ENCODE assay signal across 8 cellular contexts in the genomic region with DNA sequence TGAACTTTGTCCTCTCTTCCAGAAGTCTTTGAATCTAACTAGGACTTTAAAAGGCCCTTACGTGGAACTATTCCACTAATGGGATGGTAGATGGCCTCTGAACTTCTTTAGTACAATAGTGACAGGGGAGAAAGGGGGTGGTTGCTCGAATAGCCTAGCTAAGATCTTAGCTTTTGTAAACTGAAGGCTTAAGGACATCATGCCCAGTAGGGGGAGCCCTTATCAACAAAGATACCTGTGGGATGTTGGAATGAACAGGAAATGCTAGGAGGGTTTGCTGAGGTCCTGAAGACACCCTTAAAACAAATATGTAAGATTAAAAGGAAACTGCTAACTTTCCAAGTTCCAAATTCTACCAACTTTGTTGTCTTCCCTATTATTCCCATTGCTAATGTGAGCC. TPM values are rescaled to one million over a fixed set of nuclear protein-coding genes. Genes with fewer than 3 reads are reported as not detected.
DNase-seq lines count a peak whose midpoint lies in the region; ATAC-seq and TF ChIP-seq lines count a peak whose summit lies in the region.

No MANE protein-coding gene starts in this region.

- DNase-seq in activated T-cell treated with anti-CD3 and anti-CD28 coated beads for 4 hours, result peak; percentile 21
- no peak for DNase-seq in activated T-cell treated with anti-CD3 and anti-CD28 coated beads, Interleukin-2, amount 50 U/mL, for 24 hours
- DNase-seq in NCI-H526 (lab: John Stamatoyannopoulos, UW), result peak; percentile 88 to 96
- no peak for DNase-seq in Right ventricle myocardium superior
- peak; percentile 40 for DNase-seq in progenitor cell of endocrine pancreas (ENCODE audit: low spot score, unreplicated experiment)
- no peak for DNase-seq in ovary

- peak; percentile 67 for ATAC-seq in HG03442 (IDR thresholded peaks at IDR 0.05; ENCODE audit: unreplicated experiment)
- ATAC-seq in activated T-helper 17 cell treated with anti-CD3 and anti-CD28 coated beads, Interleukin-2, amount 50 U/mL, for 72 hours (replicated peaks), result peak; percentile 46
- ATAC-seq in Right ventricle myocardium superior (ENCODE audit: poor library complexity), result peak; percentile 78

- no peak overlapping the region for H3K27ac ChIP-seq in ovary

- intact Hi-C loops in Right ventricle myocardium superior (cut with DNase I) (loop anchor here (5.0 to 10.0 kb wide), 2 partner anchors 170 to 207 kb away; partner anchors contain the start of gene SLC22A15), ovary (cut with DNase I) (no loop called here)

- WGBS in ovary, 3 donors, result 13 to 25% (median 16%) methylated on average over 2 of the region's 2 CpGs

- no peak for TF ChIP-seq POLR2A in ovary (IDR thresholded peaks at IDR 0.05)

- no peaks in the 10 kb centered on the region for H3K36me3 Mint-ChIP-seq in activated T-cell treated with anti-CD3 and anti-CD28 coated beads, Interleukin-2, amount 50 U/mL, for 24 hours (ENCODE audit: low read depth)
- no peaks in the 10 kb centered on the region for H3K36me3 Mint-ChIP-seq in activated T-helper 17 cell treated with anti-CD3 and anti-CD28 coated beads, Interleukin-2, amount 50 U/mL, for 72 hours (ENCODE audit: low read depth)
- no peaks in the 10 kb centered on the region for H3K36me3 Mint-ChIP-seq in progenitor cell of endocrine pancreas (ENCODE audit: insufficient read depth)

- H3K36me3 ChIP-seq in ovary, result no peaks in the 10 kb centered on the region

- no peak overlapping the region for H3K4me3 Mint-ChIP-seq in activated T-cell treated with anti-CD3 and anti-CD28 coated beads, Interleukin-2, amount 50 U/mL, for 24 hours
- H3K4me3 Mint-ChIP-seq in activated T-helper 17 cell treated with anti-CD3 and anti-CD28 coated beads, Interleukin-2, amount 50 U/mL, for 72 hours, result no peak overlapping the region
- no peak overlapping the region for H3K4me3 Mint-ChIP-seq in progenitor cell of endocrine pancreas (ENCODE audit: low read depth)

- H3K27me3 Mint-ChIP-seq in activated T-cell treated with anti-CD3 and anti-CD28 coated beads, Interleukin-2, amount 50 U/mL, for 24 hours, result peaks cover 12% of the 10 kb centered on the region
- H3K27me3 Mint-ChIP-seq in activated T-helper 17 cell treated with anti-CD3 and anti-CD28 coated beads, Interleukin-2, amount 50 U/mL, for 72 hours, result peaks cover 16% of the 10 kb centered on the region
- no peaks in the 10 kb centered on the region for H3K27me3 Mint-ChIP-seq in progenitor cell of endocrine pancreas

- H3K9me3 Mint-ChIP-seq in activated T-cell treated with anti-CD3 and anti-CD28 coated beads, Interleukin-2, amount 50 U/mL, for 24 hours, result no peaks in the 10 kb centered on the region
- H3K9me3 Mint-ChIP-seq in activated T-helper 17 cell treated with anti-CD3 and anti-CD28 coated beads, Interleukin-2, amount 50 U/mL, for 72 hours, result no peaks in the 10 kb centered on the region
- H3K9me3 Mint-ChIP-seq in progenitor cell of endocrine pancreas (ENCODE audit: low read depth), result no peaks in the 10 kb centered on the region

- H3K4me1 ChIP-seq in ovary (ENCODE audit: insufficient read depth), result no peaks in the 10 kb centered on the region

- H3K4me1 Mint-ChIP-seq in activated T-cell treated with anti-CD3 and anti-CD28 coated beads, Interleukin-2, amount 50 U/mL, for 24 hours (ENCODE audit: low read depth), result no peaks in the 10 kb centered on the region
- no peaks in the 10 kb centered on the region for H3K4me1 Mint-ChIP-seq in activated T-helper 17 cell treated with anti-CD3 and anti-CD28 coated beads, Interleukin-2, amount 50 U/mL, for 72 hours
- peaks cover 16% of the 10 kb centered on the region for H3K4me1 Mint-ChIP-seq in progenitor cell of endocrine pancreas (ENCODE audit: low read depth)

- no peaks in the 10 kb centered on the region for H3K27me3 ChIP-seq in ovary

- TF ChIP-seq CTCF in progenitor cell of endocrine pancreas (IDR thresholded peaks at IDR 0.05; ENCODE audit: unreplicated experiment) (peak; percentile 87), ovary (IDR thresholded peaks at IDR 0.05) (no peak)

- TF ChIP-seq EP300 in ovary (IDR thresholded peaks at IDR 0.05), result no peak

- H3K9me3 ChIP-seq in ovary, result no peaks in the 10 kb centered on the region

- H3K27ac Mint-ChIP-seq in activated T-cell treated with anti-CD3 and anti-CD28 coated beads, Interleukin-2, amount 50 U/mL, for 24 hours, result no peak overlapping the region
- no peak overlapping the region for H3K27ac Mint-ChIP-seq in activated T-helper 17 cell treated with anti-CD3 and anti-CD28 coated beads, Interleukin-2, amount 50 U/mL, for 72 hours
- H3K27ac Mint-ChIP-seq in progenitor cell of endocrine pancreas, result no peak overlapping the region

- H3K4me3 ChIP-seq in ovary, result no peak overlapping the region

RNA-seq across cellular contexts. Expression of gene NHLH2, which starts 33.2 kb away (rescaled TPM):
- not detected for total RNA-seq in activated T-helper 17 cell treated with anti-CD3 and anti-CD28 coated beads, Interleukin-2, amount 50 U/mL, for 72 hours
- total RNA-seq in Right ventricle myocardium superior (not detected), progenitor cell of endocrine pancreas (0.20 and 0.29 TPM in 2 replicates), ovary (not detected)
- polyA plus RNA-seq in ovary, result not detected

RNA-seq across cellular contexts. Expression of gene CASQ2, which starts 39.2 kb away (rescaled TPM):
- total RNA-seq in activated T-helper 17 cell treated with anti-CD3 and anti-CD28 coated beads, Interleukin-2, amount 50 U/mL, for 72 hours, result not detected
- total RNA-seq in Right ventricle myocardium superior, result 804 TPM
- not detected in 2 replicates for total RNA-seq in progenitor cell of endocrine pancreas
- 1 to 10 TPM in 6 of 7 donors, under 1 TPM in 1; 0.36 to 6.2 (median 1.9) TPM for total RNA-seq in ovary
- 10 to 100 TPM in 1 of 2 donors, 1 to 10 TPM in 1; 5.0 to 43.0 TPM for polyA plus RNA-seq in ovary

Comparison
In these comparisons a context has a peak if more than half of its experiments do, and no peak if none do; other contexts are left out.
1. DNase-seq: peak in activated T-cell treated with anti-CD3 and anti-CD28 coated beads for 4 hours (single experiment), NCI-H526 (2 of 2) and progenitor cell of endocrine pancreas (single experiment); none in activated T-cell treated with anti-CD3 and anti-CD28 coated beads, Interleukin-2, amount 50 U/mL, for 24 hours (single experiment), Right ventricle myocardium superior (single experiment) and ovary (0 of 5).
2. RNA of gene CASQ2, which starts 39.2 kb away (total RNA-seq): 804 TPM in Right ventricle myocardium superior (single experiment); 0.36 to 6.2 TPM in ovary, not detected in progenitor cell of endocrine pancreas and not detected in activated T-helper 17 cell treated with anti-CD3 and anti-CD28 coated beads, Interleukin-2, amount 50 U/mL, for 72 hours; every median in the first group is over 100 times any median in the second.
3. Peak in every context shown above with its lines, with median percentiles within 50 percentile points of each other: ATAC-seq.